ENCODE assay signal across 26 cellular contexts in genomic region chr10:5492929-5493576, GRCh38. TPM values are rescaled to one million over a fixed set of nuclear protein-coding genes. Genes with fewer than 3 reads are reported as not detected.
"Had no signal": no experiment of that assay in that cellular context is flagged by ENCODE, and none has a peak within 500 bp of the region (broad histone marks: within the 10 kb centered on the region; RNA-seq: fewer than 3 reads in every experiment).

No MANE protein-coding gene starts in this region.

- H3K36me3 ChIP-seq: right lobe of liver, spleen, thoracic aorta had no signal

- H3K27me3 ChIP-seq: right lobe of liver, spleen had no signal

- H3K4me3 ChIP-seq: right lobe of liver, spleen, thoracic aorta had no signal

- H3K9me3 ChIP-seq: right lobe of liver, thoracic aorta had no signal

- H3K27ac ChIP-seq: epithelial cell of prostate, right lobe of liver, spleen, thoracic aorta had no signal

- H3K4me1 ChIP-seq: right lobe of liver, spleen had no signal

- FAIRE-seq: colon had no signal

- DNase-seq: activated CD4-positive, alpha-beta T cell treated with anti-CD3 and anti-CD28 coated beads for 1 hour; activated CD4-positive, alpha-beta T cell treated with anti-CD3 and anti-CD28 coated beads, Interleukin-2, amount 50 U/mL, for 4 hours; activated naive CD4-positive, alpha-beta T cell; activated naive CD8-positive, alpha-beta T cell treated with anti-CD3 and anti-CD28 coated beads, Interleukin-2, amount 50 U/mL, for 24 hours; anterior cingulate cortex; central memory CD4-positive, alpha-beta T cell; endodermal cell; foreskin fibroblast; hypothalamus; islet precursor cell; spleen; stimulated activated CD4-positive, alpha-beta T cell treated with anti-CD3 and anti-CD28 coated beads, Interleukin-4, amount 100 ng/mL, for 4 hours had no signal

RNA-seq across cellular contexts. Expression of gene CALML5, which starts 6.3 kb away (rescaled TPM):
- total RNA-seq: activated CD8-positive, alpha-beta memory T cell treated with anti-CD3 and anti-CD28 coated beads for 36 hours; activated T-helper 1 cell treated with anti-CD3 and anti-CD28 coated beads, Interleukin-12 subunit alpha, Interleukin-12 subunit beta, Interleukin-2, Interleukin-4 antibody, amounts not matched to agents 30 ng/mL and 10 ng/mL and 1 ng/mL, durations not matched to agents 14 hours and 24 hours and 36 hours; endodermal cell; glomerular endothelial cell; left lobe of liver; lung microvascular endothelial cell; mononuclear cell; omental fat pad; pulmonary artery endothelial cell; right lobe of liver; spleen; ureter had no signal
- polyA plus RNA-seq: neural cell had no signal

RNA-seq across cellular contexts. Expression of gene CALML3, which starts 31.7 kb away (rescaled TPM):
- total RNA-seq: activated CD8-positive, alpha-beta memory T cell treated with anti-CD3 and anti-CD28 coated beads for 36 hours; activated T-helper 1 cell treated with anti-CD3 and anti-CD28 coated beads, Interleukin-12 subunit alpha, Interleukin-12 subunit beta, Interleukin-2, Interleukin-4 antibody, amounts not matched to agents 30 ng/mL and 10 ng/mL and 1 ng/mL, durations not matched to agents 14 hours and 24 hours and 36 hours; endodermal cell; glomerular endothelial cell; left lobe of liver; lung microvascular endothelial cell; mononuclear cell; omental fat pad; pulmonary artery endothelial cell; spleen; thoracic aorta; ureter had no signal
- polyA plus RNA-seq: neural cell had no signal
